ENCODE assay signal across 12 cellular contexts in the genomic region with DNA sequence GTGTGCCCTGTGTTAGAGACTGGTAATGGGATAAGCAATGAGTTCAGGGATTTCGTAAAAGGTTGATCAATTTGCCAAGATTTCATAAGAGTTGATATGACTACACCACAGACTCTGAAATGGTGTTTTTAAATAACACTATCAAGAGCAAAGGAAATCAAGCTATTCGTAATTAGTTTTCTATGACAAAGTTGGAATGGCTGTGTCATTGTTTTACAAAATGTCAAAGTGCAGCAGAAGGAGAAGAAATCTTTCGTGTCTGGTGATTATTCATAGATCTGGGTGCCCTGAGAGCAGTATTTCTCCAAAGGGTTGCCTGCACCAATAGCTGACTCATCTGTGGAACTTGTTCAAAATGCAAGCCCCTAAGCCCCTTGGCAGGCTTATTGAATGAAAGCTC.
DNase-seq lines count a peak whose midpoint lies in the region; ATAC-seq, FAIRE-seq and TF ChIP-seq lines count a peak whose summit lies in the region.
"Had no signal": no experiment of that assay in that cellular context is flagged by ENCODE, and none has a peak within 500 bp of the region (broad histone marks: within the 10 kb centered on the region; RNA-seq: fewer than 3 reads in every experiment).

No MANE protein-coding gene starts in this region.

- no peaks in the 10 kb centered on the region for H3K9me3 ChIP-seq in neural progenitor cell (ENCODE audit: low read depth)
- H3K9me3 ChIP-seq: left lung, spleen had no signal

- peak; percentile 54 for ATAC-seq in GM18907 (IDR thresholded peaks at IDR 0.05; ENCODE audit: unreplicated experiment)
- peak; percentile 35 for ATAC-seq in GM21825 (IDR thresholded peaks at IDR 0.05; ENCODE audit: unreplicated experiment)
- ATAC-seq in HG03469 (IDR thresholded peaks at IDR 0.05; ENCODE audit: unreplicated experiment) = peak; percentile 11
- peak; percentile 83 for ATAC-seq in left lobe of liver
- ATAC-seq: left lung had no signal

- H3K9ac ChIP-seq in neural progenitor cell = no peak overlapping the region

- H3K4me3 Mint-ChIP-seq in neural progenitor cell = no peak overlapping the region
- H3K4me3 Mint-ChIP-seq in activated CD4-positive, alpha-beta T cell treated with anti-CD3 and anti-CD28 coated beads, Interleukin-2, amount 10 ng/mL, durations not matched to agents 24 days and 14 days = no peak overlapping the region
- H3K4me3 Mint-ChIP-seq: endodermal cell had no signal

- no peaks in the 10 kb centered on the region for H4K20me1 ChIP-seq in neural progenitor cell (ENCODE audit: low read depth)

- peaks cover 3% of the 10 kb centered on the region for H3K27me3 Mint-ChIP-seq in neural progenitor cell (ENCODE audit: insufficient read depth, low read depth)
- peaks cover 53% of the 10 kb centered on the region for H3K27me3 Mint-ChIP-seq in activated CD4-positive, alpha-beta T cell treated with anti-CD3 and anti-CD28 coated beads, Interleukin-2, amount 10 ng/mL, durations not matched to agents 24 days and 14 days

- H3K79me2 ChIP-seq in neural progenitor cell (ENCODE audit: low read depth) = no peaks in the 10 kb centered on the region

- DNase-seq in left lobe of liver (ENCODE audit: low spot score) = no peak
- no peak for DNase-seq in neural progenitor cell (ENCODE audit: low spot score)
- DNase-seq in SKM-1 treated with dmso at 0.1 percent for 144 hours (lab: John Stamatoyannopoulos, UW; ENCODE audit: unreplicated experiment) = no peak
- DNase-seq in urothelium cell line (ENCODE audit: low spot score) = no peak
- DNase-seq in activated CD4-positive, alpha-beta T cell treated with anti-CD3 and anti-CD28 coated beads, Interleukin-2, amount 10 ng/mL, durations not matched to agents 24 days and 14 days = no peak
- DNase-seq: activated CD8-positive, alpha-beta memory T cell treated with anti-CD3 and anti-CD28 coated beads, Interleukin-2, amount 50 U/mL, for 4 hours; endodermal cell; left lung; spleen had no signal

- H3K4me2 ChIP-seq in neural progenitor cell = no peak overlapping the region

- peaks cover 2% of the 10 kb centered on the region for H3K36me3 Mint-ChIP-seq in neural progenitor cell
- H3K36me3 Mint-ChIP-seq in activated CD4-positive, alpha-beta T cell treated with anti-CD3 and anti-CD28 coated beads, Interleukin-2, amount 10 ng/mL, durations not matched to agents 24 days and 14 days (ENCODE audit: low read depth) = no peaks in the 10 kb centered on the region

- intact Hi-C loops in activated CD4-positive, alpha-beta T cell treated with anti-CD3 and anti-CD28 coated beads, Interleukin-2, amount 10 ng/mL, durations not matched to agents 24 days and 14 days (cut with micrococcal nuclease) = loop anchor here (5.0 kb wide), 1 partner anchor 131 kb away; no protein-coding TSS in a partner anchor

- H3K36me3 ChIP-seq in neural progenitor cell = no peaks in the 10 kb centered on the region
- H3K36me3 ChIP-seq: left lung, spleen had no signal

- H3K27ac Mint-ChIP-seq in neural progenitor cell = no peak overlapping the region
- H3K27ac Mint-ChIP-seq in activated CD4-positive, alpha-beta T cell treated with anti-CD3 and anti-CD28 coated beads, Interleukin-2, amount 10 ng/mL, durations not matched to agents 24 days and 14 days = no peak overlapping the region
- H3K27ac Mint-ChIP-seq: endodermal cell had no signal

- H3K9me3 Mint-ChIP-seq in neural progenitor cell = peaks cover 3% of the 10 kb centered on the region
- no peaks in the 10 kb centered on the region for H3K9me3 Mint-ChIP-seq in activated CD4-positive, alpha-beta T cell treated with anti-CD3 and anti-CD28 coated beads, Interleukin-2, amount 10 ng/mL, durations not matched to agents 24 days and 14 days

- FAIRE-seq in urothelium cell line (lab: Jason Lieb, UNC) = no peak

- TF ChIP-seq CTCF in neural progenitor cell (IDR thresholded peaks at IDR 0.05) = no peak

- H3F3A ChIP-seq in neural progenitor cell (ENCODE audit: low read depth) = no peaks in the 10 kb centered on the region

- H3K4me1 Mint-ChIP-seq in neural progenitor cell = peaks cover 3% of the 10 kb centered on the region
- H3K4me1 Mint-ChIP-seq in activated CD4-positive, alpha-beta T cell treated with anti-CD3 and anti-CD28 coated beads, Interleukin-2, amount 10 ng/mL, durations not matched to agents 24 days and 14 days = peaks cover 9% of the 10 kb centered on the region
- H3K4me1 Mint-ChIP-seq: endodermal cell had no signal

- no peak overlapping the region for H2AFZ ChIP-seq in neural progenitor cell (replicated peaks)

- H3K27me3 ChIP-seq in neural progenitor cell = no peaks in the 10 kb centered on the region
- H3K27me3 ChIP-seq: left lung, spleen had no signal

- no peaks in the 10 kb centered on the region for H3K4me1 ChIP-seq in neural progenitor cell
- H3K4me1 ChIP-seq: left lung, spleen had no signal

- H3K27ac ChIP-seq in neural progenitor cell = no peak overlapping the region
- H3K27ac ChIP-seq: left lung, spleen had no signal

- no peak overlapping the region for H3K4me3 ChIP-seq in neural progenitor cell
- H3K4me3 ChIP-seq: left lung, spleen had no signal

Comparison
In these comparisons a context has a peak if more than half of its experiments do, and no peak if none do; other contexts are left out.
1. ATAC-seq: peak in every context shown above with its lines; median percentile 83 in left lobe of liver; 54 in GM18907; 35 in GM21825; 11 in HG03469.